In genomic region chr17:49360796-49361128, GRCh38 we compare ENCODE assay signal across 8 cellular contexts. TPM values are rescaled to one million over a fixed set of nuclear protein-coding genes. Genes with fewer than 3 reads are reported as not detected.
DNase-seq lines count a peak whose midpoint lies in the region; ATAC-seq and TF ChIP-seq lines count a peak whose summit lies in the region.

No MANE protein-coding gene starts in this region.

- no peaks in the 10 kb centered on the region for H3K27me3 ChIP-seq in Peyer's patch
- no peaks in the 10 kb centered on the region for H3K27me3 ChIP-seq in osteoblast (ENCODE audit: insufficient read depth, low read length)

- H3K9me3 ChIP-seq in Peyer's patch, result no peaks in the 10 kb centered on the region
- H3K9me3 ChIP-seq in osteoblast (ENCODE audit: low read depth, low read length), result no peaks in the 10 kb centered on the region

- H3K4me3 ChIP-seq in Peyer's patch (peak overlapping the region; percentile 83 to 100 (median 97)), osteoblast (ENCODE audit: insufficient read depth, low read length) (peak overlapping the region; percentile 95)

- peaks cover 43% of the 10 kb centered on the region for H4K20me1 ChIP-seq in osteoblast (ENCODE audit: insufficient read depth, low read length)

- no peak for ATAC-seq in HG03342 (IDR thresholded peaks at IDR 0.05; ENCODE audit: unreplicated experiment)
- ATAC-seq in HG03159 (IDR thresholded peaks at IDR 0.05; ENCODE audit: unreplicated experiment), result no peak

- TF ChIP-seq POLR2A in Peyer's patch (IDR thresholded peaks at IDR 0.05), result no peak

- H3K4me1 ChIP-seq in Peyer's patch (peaks cover 0 to 39% (median 9%) of the 10 kb centered on the region in 4 donors), osteoblast (ENCODE audit: insufficient read depth, low read length) (peaks cover 34% of the 10 kb centered on the region)

- peaks cover 56% of the 10 kb centered on the region for H3K79me2 ChIP-seq in osteoblast (ENCODE audit: insufficient read depth, low read length)

- peak; percentile 37 to 50 for DNase-seq in NOMO-1 (lab: John Stamatoyannopoulos, UW; ENCODE audit: unreplicated experiment in 2 of 2)
- no peak for DNase-seq in NOMO-1 treated with DMSO at 0.1 percent for 48 hours (lab: John Stamatoyannopoulos, UW; ENCODE audit: unreplicated experiment)
- peak in 2 of 3 donors; percentile 49 to 71 for DNase-seq in Peyer's patch
- no peak for DNase-seq in endothelial cell (ENCODE audit: low spot score)
- no peak for DNase-seq in osteoblast (ENCODE audit: insufficient read length, low spot score, missing footprints)
- DNase-seq in NCI-H748 (lab: John Stamatoyannopoulos, UW; ENCODE audit: unreplicated experiment), result no peak

- H3K27me3 Mint-ChIP-seq in endothelial cell (ENCODE audit: unreplicated experiment), result peaks cover 2% of the 10 kb centered on the region

- H2AFZ ChIP-seq in osteoblast (ENCODE audit: low read length), result peak overlapping the region; percentile 75

- H3K27ac ChIP-seq in Peyer's patch (peak overlapping the region; percentile 91 to 100 (median 98)), osteoblast (ENCODE audit: low read depth, low read length) (peak overlapping the region; percentile 53)

- peaks cover 20% of the 10 kb centered on the region for H3K4me1 Mint-ChIP-seq in endothelial cell (ENCODE audit: unreplicated experiment)

- peak overlapping the region; percentile 87 for H3K27ac Mint-ChIP-seq in endothelial cell (ENCODE audit: unreplicated experiment)

- H3K4me2 ChIP-seq in osteoblast (ENCODE audit: insufficient read depth, low read length), result peak overlapping the region; percentile 82

- H3K36me3 ChIP-seq in Peyer's patch (no peaks in the 10 kb centered on the region), osteoblast (ENCODE audit: insufficient read depth, low read length) (no peaks in the 10 kb centered on the region)

- H3K9me3 Mint-ChIP-seq in endothelial cell (ENCODE audit: unreplicated experiment), result no peaks in the 10 kb centered on the region

- TF ChIP-seq CTCF in Peyer's patch (IDR thresholded peaks at IDR 0.05) (no peak), endothelial cell (IDR thresholded peaks at IDR 0.05; ENCODE audit: unreplicated experiment) (no peak), osteoblast (IDR thresholded peaks at IDR 0.05; ENCODE audit: extremely low read depth, low read depth, low read length) (no peak)

- peak overlapping the region; percentile 98 for H3K4me3 Mint-ChIP-seq in endothelial cell (ENCODE audit: unreplicated experiment)

- no peaks in the 10 kb centered on the region for H3K36me3 Mint-ChIP-seq in endothelial cell (ENCODE audit: low read depth, unreplicated experiment)

RNA-seq across cellular contexts. Expression of gene ZNF652, which starts 1.3 kb away (rescaled TPM):
- 10 to 100 TPM; 36.5 to 56.1 (median 42.5) TPM for total RNA-seq in Peyer's patch
- 36.0 TPM for total RNA-seq in endothelial cell (ENCODE audit: unreplicated experiment)
- 28.2 and 31.5 TPM in 2 replicates for total RNA-seq in osteoblast

RNA-seq across cellular contexts. Expression of gene PHB1, which starts 53.9 kb away (rescaled TPM):
- total RNA-seq in Peyer's patch (10 to 100 TPM; 59.5 to 75.9 (median 69.9) TPM), endothelial cell (ENCODE audit: unreplicated experiment) (181 TPM), osteoblast (71.7 and 71.9 TPM in 2 replicates)

Comparison
In these comparisons a context has a peak if more than half of its experiments do, and no peak if none do; other contexts are left out.
1. DNase-seq: peak in NOMO-1 (2 of 2) and Peyer's patch (2 of 3); none in NOMO-1 treated with DMSO at 0.1 percent for 48 hours (single experiment), endothelial cell (single experiment), osteoblast (single experiment) and NCI-H748 (single experiment).